ENCODE assay signal across 14 cellular contexts in the genomic region with DNA sequence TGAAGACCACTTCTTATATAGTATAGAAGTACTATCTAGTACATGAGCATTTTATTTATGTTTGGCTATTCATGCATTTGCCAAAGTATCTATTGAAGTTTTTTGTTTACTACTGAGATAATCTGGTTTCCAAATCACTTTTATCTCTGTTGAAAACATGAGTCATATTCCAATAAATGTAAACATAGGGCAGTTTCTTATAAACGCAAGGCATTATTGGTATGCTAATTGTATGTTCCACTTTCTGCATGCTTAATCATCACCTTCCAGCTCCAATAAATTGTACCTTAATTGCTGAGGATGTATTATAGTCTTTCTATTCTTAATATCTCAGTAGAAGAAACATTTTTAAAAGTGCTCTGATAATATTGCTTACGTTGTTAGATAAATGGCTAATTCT.
"Had no signal": no experiment of that assay in that cellular context is flagged by ENCODE, and none has a peak within 500 bp of the region (broad histone marks: within the 10 kb centered on the region; RNA-seq: fewer than 3 reads in every experiment).

No MANE protein-coding gene starts in this region.

- H3K36me3 Mint-ChIP-seq: WTC11 had no signal

- H3K27ac Mint-ChIP-seq: nephron progenitor cell, WTC11 had no signal

- ATAC-seq: left lobe of liver, WTC11 had no signal

- H3K36me3 ChIP-seq: cardiac muscle cell, sigmoid colon, uterus had no signal

- DNase-seq: activated CD4-positive, alpha-beta T cell treated with anti-CD3 and anti-CD28 coated beads, Interleukin-2, amount 10 ng/mL, durations not matched to agents 7 days and 5 days; foreskin melanocyte; head of caudate nucleus; nephron progenitor cell; sigmoid colon; stimulated activated CD4-positive, alpha-beta T cell treated with anti-CD3 and anti-CD28 coated beads, Interleukin-2, amount 100 ng/mL, for 48 hours; uterus had no signal

- H3K4me3 ChIP-seq: cardiac muscle cell, sigmoid colon, uterus had no signal

- H3K4me3 Mint-ChIP-seq: activated CD4-positive, alpha-beta T cell treated with anti-CD3 and anti-CD28 coated beads, Interleukin-2, amount 10 ng/mL, durations not matched to agents 7 days and 5 days; nephron progenitor cell; WTC11 had no signal

- H3K27ac ChIP-seq: cardiac muscle cell, sigmoid colon, uterus had no signal

- H3K4me1 ChIP-seq: sigmoid colon, uterus had no signal

- FAIRE-seq: astrocyte, colon, islet of Langerhans had no signal

- H3K27me3 ChIP-seq: cardiac muscle cell, sigmoid colon, uterus had no signal

- H3K27me3 Mint-ChIP-seq: activated CD4-positive, alpha-beta T cell treated with anti-CD3 and anti-CD28 coated beads, Interleukin-2, amount 10 ng/mL, durations not matched to agents 7 days and 5 days had no signal

- H3K9me3 ChIP-seq: sigmoid colon, uterus had no signal

- H3K9me3 Mint-ChIP-seq: nephron progenitor cell; T-helper 1 cell treated with Interleukin-12 subunit alpha and Interleukin-12 subunit beta and Interleukin-4 antibody, amounts not matched to agents 30 μg/mL and 1 μg/mL, for 36 hours had no signal
